Comparison of ENCODE assay signal across 17 cellular contexts in the genomic region with DNA sequence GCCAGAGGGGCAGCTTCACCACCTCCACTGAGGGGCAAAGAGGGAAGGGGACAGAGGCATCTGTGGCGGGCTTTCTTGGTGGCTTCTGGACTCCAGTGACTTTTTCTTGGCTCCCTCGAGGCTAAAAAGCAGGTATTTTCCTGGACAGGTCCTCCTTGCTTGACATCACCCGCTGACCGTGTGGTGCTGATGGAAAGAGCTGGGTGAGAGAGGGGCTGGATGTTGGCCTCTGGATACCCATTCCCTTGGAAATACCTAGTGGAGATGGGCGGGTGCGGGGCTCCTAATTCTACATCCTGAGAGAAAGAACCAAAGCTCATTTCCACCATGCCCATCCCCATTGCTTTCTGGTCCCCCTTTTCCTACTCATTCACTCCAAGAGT. TPM values are rescaled to one million over a fixed set of nuclear protein-coding genes. Genes with fewer than 3 reads are reported as not detected.
A peak's percentile ranks its signal among the peaks of the same experiment; 100 is the strongest.
DNase-seq lines count a peak whose midpoint lies in the region; ATAC-seq and TF ChIP-seq lines count a peak whose summit lies in the region.
"Had no signal": no experiment of that assay in that cellular context is flagged by ENCODE, and none has a peak within 500 bp of the region (broad histone marks: within the 10 kb centered on the region; RNA-seq: fewer than 3 reads in every experiment).

No MANE protein-coding gene starts in this region.

- H3K4me2 ChIP-seq in PC-9 (no peak overlapping the region), hepatocyte (no peak overlapping the region)

- no peaks in the 10 kb centered on the region for H3K9me3 Mint-ChIP-seq in Calu3 (ENCODE audit: low read depth, unreplicated experiment)

- 94% methylated on average over 6 of the region's 6 CpGs for WGBS in hepatocyte (ENCODE audit: low lambda C conversion rate, missing lambda C conversion rate)
- WGBS in esophagus muscularis mucosa = 90% methylated on average over 6 of the region's 6 CpGs

- H3K27ac ChIP-seq in PC-9 (peak overlapping the region; percentile 31; the same call in 1 of the 2 replicates), hepatocyte (peak overlapping the region; percentile 42), subcutaneous abdominal adipose tissue (ENCODE audit: low read depth, low read length) (peak overlapping the region; percentile 89), esophagus muscularis mucosa (replicated peaks in 1 of 4) (no peak overlapping the region)
- H3K27ac ChIP-seq: HL-60 had no signal

- H3K36me3 Mint-ChIP-seq in Calu3 (ENCODE audit: insufficient read depth, unreplicated experiment) = peaks cover 11% of the 10 kb centered on the region

- TF ChIP-seq CTCF in Calu3 (IDR thresholded peaks at IDR 0.05; ENCODE audit: unreplicated experiment) (no peak), PC-9 (conservative IDR thresholded peaks at IDR 0.05) (no peak), hepatocyte (IDR thresholded peaks at IDR 0.05; ENCODE audit: poor library complexity) (no peak), esophagus muscularis mucosa (IDR thresholded peaks at IDR 0.05) (no peak)

- peaks cover 50% of the 10 kb centered on the region for H3F3A ChIP-seq in PC-9 (ENCODE audit: insufficient read depth, low read depth)

- H3K9me3 ChIP-seq in PC-9 (ENCODE audit: insufficient read depth, low read depth) (no peaks in the 10 kb centered on the region), hepatocyte (ENCODE audit: low read depth) (no peaks in the 10 kb centered on the region), subcutaneous abdominal adipose tissue (ENCODE audit: control insufficient read depth in 5 of 5, low read length in 5 of 5) (peaks cover 0 to 3% (median 0%) of the 10 kb centered on the region in 5 donors), esophagus muscularis mucosa (no peaks in the 10 kb centered on the region)
- H3K9me3 ChIP-seq: HAP-1 had no signal

- H3K27me3 ChIP-seq in PC-9 (ENCODE audit: insufficient read depth, low read depth) (no peaks in the 10 kb centered on the region), hepatocyte (no peaks in the 10 kb centered on the region), subcutaneous abdominal adipose tissue (ENCODE audit: control insufficient read depth in 5 of 5, insufficient read depth in 4 of 5, low read length in 5 of 5) (no peaks in the 10 kb centered on the region), esophagus muscularis mucosa (peaks cover 0 to 20% (median 0%) of the 10 kb centered on the region in 4 donors)

- H3K27ac Mint-ChIP-seq in Calu3 (ENCODE audit: unreplicated experiment) = peak overlapping the region; percentile 45
- H3K27ac Mint-ChIP-seq: CD14-positive monocyte had no signal

- peaks cover 7% of the 10 kb centered on the region for H3K4me1 Mint-ChIP-seq in Calu3 (ENCODE audit: low read depth, unreplicated experiment)
- H3K4me1 Mint-ChIP-seq: CD14-positive monocyte had no signal

- no peaks in the 10 kb centered on the region for H3K9me2 ChIP-seq in PC-9 (ENCODE audit: insufficient read depth)
- H3K9me2 ChIP-seq in hepatocyte (replicated peaks; ENCODE audit: insufficient read depth) = no peaks in the 10 kb centered on the region

- H3K4me3 ChIP-seq in PC-9 (no peak overlapping the region), hepatocyte (no peak overlapping the region), subcutaneous abdominal adipose tissue (ENCODE audit: low read depth in 1 of 5, low read length in 5 of 5) (no peak overlapping the region), esophagus muscularis mucosa (no peak overlapping the region)
- H3K4me3 ChIP-seq: HAP-1 had no signal

- DNase-seq in Calu3 = no peak
- DNase-seq in PC-9 = no peak
- DNase-seq in hepatocyte (ENCODE audit: low spot score) = no peak
- no peak for DNase-seq in esophagus muscularis mucosa (ENCODE audit: extremely low spot score)
- no peak for DNase-seq in effector CD4-positive, alpha-beta T cell
- DNase-seq: AML-193, COR-L47, DMS153, NCI-H1930, NCI-H2171 treated with DMSO at 0.1 percent for 48 hours, NCI-H446 treated with DMSO at 0.1 percent for 48 hours had no signal

- H3K27me3 Mint-ChIP-seq in Calu3 (ENCODE audit: unreplicated experiment) = no peaks in the 10 kb centered on the region

- H4K20me1 ChIP-seq in PC-9 (ENCODE audit: insufficient read depth) = no peaks in the 10 kb centered on the region
- no peaks in the 10 kb centered on the region for H4K20me1 ChIP-seq in hepatocyte (ENCODE audit: insufficient read depth, poor library complexity, severe bottlenecking)

- H3K9ac ChIP-seq in subcutaneous abdominal adipose tissue (ENCODE audit: low read length in 5 of 5) = no peak overlapping the region

- H2AFZ ChIP-seq in PC-9 (no peak overlapping the region), hepatocyte (no peak overlapping the region)

- no peak for TF ChIP-seq EP300 in esophagus muscularis mucosa (IDR thresholded peaks at IDR 0.05)

- no peaks in the 10 kb centered on the region for H3K79me2 ChIP-seq in PC-9 (ENCODE audit: low read depth)
- H3K79me2 ChIP-seq in hepatocyte = no peaks in the 10 kb centered on the region

- H3K36me3 ChIP-seq in PC-9 (ENCODE audit: low read depth) = peaks cover 20% of the 10 kb centered on the region; the same call in 1 of the 2 replicates
- H3K36me3 ChIP-seq in hepatocyte (replicated peaks; ENCODE audit: insufficient read depth, low read depth) = no peaks in the 10 kb centered on the region
- H3K36me3 ChIP-seq in subcutaneous abdominal adipose tissue (ENCODE audit: control insufficient read depth in 5 of 5, insufficient read depth in 5 of 5, low read length in 5 of 5) = peaks cover 5 to 24% (median 15%) of the 10 kb centered on the region in 5 donors
- H3K36me3 ChIP-seq in esophagus muscularis mucosa = peaks cover 0 to 14% (median 0%) of the 10 kb centered on the region in 4 donors
- H3K36me3 ChIP-seq: HAP-1 had no signal

- POLR2A ChIA-PET in PC-9 (lab: Charles Lee; ENCODE audit: unreplicated experiment) = interaction anchor here (0.6 kb wide), 1 partner anchor 259 kb away, joined by 4 read pairs; no protein-coding TSS in a partner anchor

- intact Hi-C loops in Calu3 (cut with micrococcal nuclease; ENCODE audit: unreplicated experiment) = no loop called here
- intact Hi-C loops in PC-9 (cut with micrococcal nuclease; ENCODE audit: unreplicated experiment) = no loop called here
- intact Hi-C loops in esophagus muscularis mucosa (cut with DNase I) = no loop called here

- no TSS peak for BruUV-seq in Calu3 (replicated peaks; lab: Mats Ljungman, UMichigan)
- no TSS peak for BruUV-seq in PC-9 (replicated peaks; lab: Mats Ljungman, UMichigan)

- CTCF ChIA-PET in Calu3 (lab: Charles Lee) = interaction anchor here (0.5 to 0.6 kb wide), 2 partner anchors 8 to 43 kb away, joined by 3 to 6 read pairs; no protein-coding TSS in a partner anchor
- CTCF ChIA-PET in PC-9 (lab: Charles Lee) = interaction anchor here (0.6 to 0.7 kb wide), 2 partner anchors 28 to 47 kb away, joined by 6 to 8 read pairs; no protein-coding TSS in a partner anchor

- ATAC-seq in GM18502 (IDR thresholded peaks at IDR 0.05; ENCODE audit: poor library complexity, unreplicated experiment) (no peak), GM21381 (IDR thresholded peaks at IDR 0.05; ENCODE audit: unreplicated experiment) (no peak)

- no peak overlapping the region for H3K4me3 Mint-ChIP-seq in Calu3 (ENCODE audit: low read depth, unreplicated experiment)
- H3K4me3 Mint-ChIP-seq: CD14-positive monocyte had no signal

- H3K4me1 ChIP-seq in PC-9 (replicated peaks; ENCODE audit: insufficient read depth) (peaks cover 11% of the 10 kb centered on the region), hepatocyte (ENCODE audit: insufficient read depth) (peaks cover 2% of the 10 kb centered on the region), subcutaneous abdominal adipose tissue (ENCODE audit: control insufficient read depth in 5 of 5, insufficient read depth in 5 of 5, low read length in 5 of 5) (peaks cover 4 to 67% (median 55%) of the 10 kb centered on the region in 5 donors), esophagus muscularis mucosa (peaks cover 13 to 20% (median 16%) of the 10 kb centered on the region in 4 donors)
- H3K4me1 ChIP-seq: HAP-1 had no signal

- TF ChIP-seq POLR2A in esophagus muscularis mucosa (IDR thresholded peaks at IDR 0.05; ENCODE audit: low read depth) = no peak

RNA-seq across cellular contexts. Expression of gene TSEN2, which starts 47.1 kb away (rescaled TPM):
- 26.7 and 32.0 TPM in 2 replicates for total RNA-seq in Calu3 (2022)
- 22.1 and 26.8 TPM in 2 replicates for total RNA-seq in PC-9 (2021)
- 7.8 and 9.6 TPM in 2 replicates for total RNA-seq in hepatocyte
- 17.8 and 23.2 TPM in 2 replicates for polyA plus RNA-seq in hepatocyte
- total RNA-seq in esophagus muscularis mucosa = 10 to 100 TPM; 17.6 to 20.4 (median 19.4) TPM

Comparison
In these comparisons a context has a peak if more than half of its experiments do, and no peak if none do; other contexts are left out.
1. H3K27ac ChIP-seq: peak in PC-9 (single experiment), hepatocyte (single experiment) and subcutaneous abdominal adipose tissue (single experiment); none in esophagus muscularis mucosa (0 of 4).